ENCODE assay signal across 8 cellular contexts in the genomic region with DNA sequence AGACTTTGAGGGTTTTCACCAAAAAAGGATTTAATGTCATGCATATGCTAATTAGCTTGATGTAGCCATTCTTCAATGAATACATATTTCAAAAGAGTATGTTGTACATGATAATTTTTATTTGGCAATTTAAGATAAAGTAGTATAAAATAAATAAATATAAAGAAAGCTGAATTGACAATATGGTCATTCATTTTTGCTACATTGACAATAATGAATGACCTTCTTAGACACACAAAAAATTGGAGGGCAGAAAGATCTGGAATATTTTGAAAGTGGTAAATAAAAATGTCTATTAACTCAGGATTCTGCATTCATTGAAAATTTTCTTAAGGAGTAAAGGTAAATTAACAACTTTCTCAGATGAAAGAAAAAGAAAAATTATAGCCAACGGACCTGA.
"Had no signal": no experiment of that assay in that cellular context is flagged by ENCODE, and none has a peak within 500 bp of the region (broad histone marks: within the 10 kb centered on the region; RNA-seq: fewer than 3 reads in every experiment).

No MANE protein-coding gene starts in this region.

- DNase-seq: GDM1, GF-D8 had no signal

- ATAC-seq: GM12878 had no signal

- FAIRE-seq: G401.6, GM12878, GM12891, GM12892, GM18507, GM19239 had no signal

- H3K4me3 ChIP-seq: GM12878 had no signal
